Comparison of ENCODE assay signal across 8 cellular contexts in genomic region chr9:69036319-69036718, GRCh38. TPM values are rescaled to one million over a fixed set of nuclear protein-coding genes. Genes with fewer than 3 reads are reported as not detected.
A peak's percentile ranks its signal among the peaks of the same experiment; 100 is the strongest.
DNase-seq lines count a peak whose midpoint lies in the region; ATAC-seq, FAIRE-seq and TF ChIP-seq lines count a peak whose summit lies in the region.

No MANE protein-coding gene starts in this region.

- peaks cover 50% of the 10 kb centered on the region for H3K79me2 ChIP-seq in hepatocyte

- no peaks in the 10 kb centered on the region for H3K9me3 Mint-ChIP-seq in activated naive CD4-positive, alpha-beta T cell treated with anti-CD3 and anti-CD28 coated beads, Interleukin-2, amount 50 U/mL, for 24 hours

- peak overlapping the region; percentile 93 for H3K9ac ChIP-seq in HUES64 (ENCODE audit: low read depth, low read length)

- CTCF ChIA-PET in A673 (lab: Charles Lee): interaction anchor here (0.7 to 1.1 kb wide), 2 partner anchors 293 to 305 kb away, joined by 6 to 8 read pairs; no protein-coding TSS in a partner anchor

- peaks cover 37% of the 10 kb centered on the region for H3K4me1 Mint-ChIP-seq in activated naive CD4-positive, alpha-beta T cell treated with anti-CD3 and anti-CD28 coated beads, Interleukin-2, amount 50 U/mL, for 24 hours

- H3K36me3 ChIP-seq in A673 (ENCODE audit: insufficient read depth, low read length, poor library complexity, severe bottlenecking) (no peaks in the 10 kb centered on the region), HUES64 (ENCODE audit: insufficient read depth, low read length) (no peaks in the 10 kb centered on the region), hepatocyte (replicated peaks; ENCODE audit: insufficient read depth, low read depth) (no peaks in the 10 kb centered on the region), small intestine (ENCODE audit: control insufficient read depth in 2 of 2, insufficient read depth in 2 of 2, low read length in 2 of 2) (no peaks in the 10 kb centered on the region)

- ATAC-seq in GM19035 (IDR thresholded peaks at IDR 0.05; ENCODE audit: unreplicated experiment): peak; percentile 24
- no peak for ATAC-seq in HG02970 (IDR thresholded peaks at IDR 0.05; ENCODE audit: low FRiP score, unreplicated experiment)

- H3K27me3 Mint-ChIP-seq in activated naive CD4-positive, alpha-beta T cell treated with anti-CD3 and anti-CD28 coated beads, Interleukin-2, amount 50 U/mL, for 24 hours: no peaks in the 10 kb centered on the region

- H2AFZ ChIP-seq in hepatocyte: peak overlapping the region; percentile 94

- BruUV-seq in A673 (replicated peaks; lab: Mats Ljungman, UMichigan): TSS peak; percentile 70

- H3K27me3 ChIP-seq in A673 (replicated peaks; ENCODE audit: insufficient read depth, low read depth, low read length, poor library complexity): no peaks in the 10 kb centered on the region
- no peaks in the 10 kb centered on the region for H3K27me3 ChIP-seq in HUES64 (ENCODE audit: insufficient read depth, low read length)
- H3K27me3 ChIP-seq in hepatocyte: no peaks in the 10 kb centered on the region
- no peaks in the 10 kb centered on the region for H3K27me3 ChIP-seq in small intestine (ENCODE audit: control insufficient read depth in 2 of 2, insufficient read depth in 2 of 2, low read length in 2 of 2)

- H3K4me1 ChIP-seq in A673 (ENCODE audit: insufficient read depth, low read length, poor library complexity, severe bottlenecking): no peaks in the 10 kb centered on the region
- H3K4me1 ChIP-seq in HUES64 (ENCODE audit: insufficient read depth, low read length): no peaks in the 10 kb centered on the region
- peaks cover 5% of the 10 kb centered on the region for H3K4me1 ChIP-seq in hepatocyte (ENCODE audit: insufficient read depth)
- H3K4me1 ChIP-seq in small intestine (ENCODE audit: control insufficient read depth in 2 of 2, insufficient read depth in 1 of 2, low read depth in 1 of 2, low read length in 1 of 2): peaks cover 0 to 3% of the 10 kb centered on the region in 2 donors

- no peaks in the 10 kb centered on the region for H3K9me2 ChIP-seq in hepatocyte (replicated peaks; ENCODE audit: insufficient read depth)

- WGBS in HUES64: 7% methylated on average over 14 of the region's 14 CpGs
- 12% methylated on average over 14 of the region's 14 CpGs for WGBS in hepatocyte (ENCODE audit: low lambda C conversion rate, missing lambda C conversion rate)
- 1 to 4% (median 2%) methylated on average over 14 of the region's 14 CpGs for WGBS in small intestine, 3 donors

- H3K9me3 ChIP-seq in A673 (ENCODE audit: low read depth, low read length, poor library complexity, severe bottlenecking): no peaks in the 10 kb centered on the region
- no peaks in the 10 kb centered on the region for H3K9me3 ChIP-seq in HUES64 (ENCODE audit: insufficient read depth, low read depth, low read length)
- no peaks in the 10 kb centered on the region for H3K9me3 ChIP-seq in hepatocyte (ENCODE audit: low read depth)
- no peaks in the 10 kb centered on the region for H3K9me3 ChIP-seq in small intestine (ENCODE audit: control insufficient read depth, low read depth)

- no peak for FAIRE-seq in small intestine (lab: Jason Lieb, UNC)

- intact Hi-C loops in A673 (cut with micrococcal nuclease; ENCODE audit: unreplicated experiment): loop anchor here (5.0 kb wide), 3 partner anchors 141 to 896 kb away; no protein-coding TSS in a partner anchor

- H3K4me3 ChIP-seq in A673 (ENCODE audit: low read depth, low read length, poor library complexity, severe bottlenecking) (peak overlapping the region; percentile 57), HUES64 (ENCODE audit: low read length) (peak overlapping the region; percentile 99), hepatocyte (peak overlapping the region; percentile 79), small intestine (ENCODE audit: low read depth in 1 of 2, low read length in 2 of 2) (peak overlapping the region; percentile 58 to 66)

- H3K36me3 Mint-ChIP-seq in activated naive CD4-positive, alpha-beta T cell treated with anti-CD3 and anti-CD28 coated beads, Interleukin-2, amount 50 U/mL, for 24 hours: peaks cover 3% of the 10 kb centered on the region

- TF ChIP-seq CTCF in A673 (conservative IDR thresholded peaks at IDR 0.05; ENCODE audit: low read depth, low read length) (no peak), hepatocyte (IDR thresholded peaks at IDR 0.05; ENCODE audit: poor library complexity) (no peak)

- peak overlapping the region; percentile 97 for H3K4me3 Mint-ChIP-seq in activated naive CD4-positive, alpha-beta T cell treated with anti-CD3 and anti-CD28 coated beads, Interleukin-2, amount 50 U/mL, for 24 hours

- POLR2A ChIA-PET in A673 (lab: Charles Lee; ENCODE audit: low non-redundant PET): no interaction called here

- H4K20me1 ChIP-seq in hepatocyte (ENCODE audit: insufficient read depth, poor library complexity, severe bottlenecking): no peaks in the 10 kb centered on the region

- H3K27ac ChIP-seq in A673 (ENCODE audit: low read depth, low read length, poor library complexity, severe bottlenecking) (peak overlapping the region; percentile 72), HUES64 (ENCODE audit: low read depth, low read length) (peak overlapping the region; percentile 84; the same call in 1 of the 2 replicates), hepatocyte (peak overlapping the region; percentile 90), small intestine (ENCODE audit: low read depth in 1 of 2, low read length in 1 of 2) (peak overlapping the region in 1 of 2 donors; percentile 82)

- peak overlapping the region; percentile 89 for H3K4me2 ChIP-seq in hepatocyte

- no peak for DNase-seq in A673 (ENCODE audit: low spot score)
- peak; percentile 32 for DNase-seq in hepatocyte (ENCODE audit: low spot score)
- peak; percentile 25 for DNase-seq in small intestine
- no peak for DNase-seq in HPDE6-E6E7 (ENCODE audit: extremely low spot score)

- H3K27ac Mint-ChIP-seq in activated naive CD4-positive, alpha-beta T cell treated with anti-CD3 and anti-CD28 coated beads, Interleukin-2, amount 50 U/mL, for 24 hours: peak overlapping the region; percentile 84

RNA-seq across cellular contexts. Expression of gene FXN, which starts 0.8 kb away (rescaled TPM):
- total RNA-seq in A673 (2021): 20.8 and 23.2 TPM in 2 replicates
- polyA plus RNA-seq in HUES64 (2013, experiment 1 of 2): 29.3 TPM
- polyA plus RNA-seq in HUES64 (2013, experiment 2 of 2): 27.6 TPM
- 12.2 and 13.2 TPM in 2 replicates for total RNA-seq in hepatocyte
- polyA plus RNA-seq in hepatocyte: 27.3 and 31.5 TPM in 2 replicates
- 10 to 100 TPM in 1 of 3 donors, 1 to 10 TPM in 2; 2.7 to 16.6 (median 5.4) TPM for polyA plus RNA-seq in small intestine

RNA-seq across cellular contexts. Expression of gene PRKACG, which starts 22.4 kb away (rescaled TPM):
- total RNA-seq in A673 (2021) (not detected in 2 replicates), hepatocyte (not detected in 2 replicates)
- polyA plus RNA-seq in HUES64 (2013, experiment 1 of 2): not detected
- not detected for polyA plus RNA-seq in HUES64 (2013, experiment 2 of 2)
- polyA plus RNA-seq in hepatocyte (not detected in 2 replicates), small intestine (not detected)

Comparison
In these comparisons a context has a peak if more than half of its experiments do, and no peak if none do; other contexts are left out.
1. DNase-seq: peak in hepatocyte (single experiment) and small intestine (single experiment); none in A673 (single experiment) and HPDE6-E6E7 (single experiment).
2. Peak in every context shown above with its lines, with median percentiles within 50 percentile points of each other: H3K4me3 ChIP-seq.